In genomic region chr1:183841550-183841949, GRCh38 we compare ENCODE assay signal across 10 cellular contexts. TPM values are rescaled to one million over a fixed set of nuclear protein-coding genes. Genes with fewer than 3 reads are reported as not detected.
DNase-seq lines count a peak whose midpoint lies in the region; ATAC-seq lines count a peak whose summit lies in the region.
"Had no signal": no experiment of that assay in that cellular context is flagged by ENCODE, and none has a peak within 500 bp of the region (broad histone marks: within the 10 kb centered on the region; RNA-seq: fewer than 3 reads in every experiment).

No MANE protein-coding gene starts in this region.

- ATAC-seq in activated T-cell treated with anti-CD3 and anti-CD28 coated beads, Interleukin-2, amount 50 U/mL, for 72 hours (replicated peaks in 1 of 2) = peak; percentile 83 to 87
- peak; percentile 41 for ATAC-seq in HG02840 (IDR thresholded peaks at IDR 0.05; ENCODE audit: low FRiP score, unreplicated experiment)
- peak; percentile 17 to 41 for ATAC-seq in stimulated activated naive B cell treated with anti-CD40 and anti-IgM and Interleukin-4, amounts not matched to agents 10 μg/mL and 1 μg/mL and 100 μg/mL, for 72 hours (replicated peaks)
- ATAC-seq: WTC11 had no signal

- peaks cover 0 to 1% of the 10 kb centered on the region in 2 donors for H3K36me3 Mint-ChIP-seq in activated T-cell treated with anti-CD3 and anti-CD28 coated beads, Interleukin-2, amount 50 U/mL, for 72 hours (ENCODE audit: insufficient read depth in 2 of 2)
- H3K36me3 Mint-ChIP-seq in activated naive CD8-positive, alpha-beta T cell = peaks cover 3% of the 10 kb centered on the region
- H3K36me3 Mint-ChIP-seq in stimulated activated naive B cell treated with anti-CD40 and anti-IgM and Interleukin-4, amounts not matched to agents 10 μg/mL and 1 μg/mL and 100 μg/mL, for 72 hours = peaks cover 2 to 9% of the 10 kb centered on the region in 2 donors
- H3K36me3 Mint-ChIP-seq: WTC11 had no signal

- H3K9me3 Mint-ChIP-seq in activated T-cell treated with anti-CD3 and anti-CD28 coated beads, Interleukin-2, amount 50 U/mL, for 72 hours = no peaks in the 10 kb centered on the region
- no peaks in the 10 kb centered on the region for H3K9me3 Mint-ChIP-seq in activated naive CD8-positive, alpha-beta T cell (ENCODE audit: low read depth)
- peaks cover 0 to 5% of the 10 kb centered on the region in 2 donors for H3K9me3 Mint-ChIP-seq in stimulated activated naive B cell treated with anti-CD40 and anti-IgM and Interleukin-4, amounts not matched to agents 10 μg/mL and 1 μg/mL and 100 μg/mL, for 72 hours
- H3K9me3 Mint-ChIP-seq: WTC11 had no signal

- no peak for DNase-seq in activated T-cell treated with anti-CD3 and anti-CD28 coated beads, Interleukin-2, amount 50 U/mL, for 72 hours
- no peak for DNase-seq in activated T-cell treated with anti-CD3 and anti-CD28 coated beads, Interleukin-2, amount 50 U/mL, for 48 hours
- DNase-seq in stimulated activated naive B cell treated with anti-CD40 and anti-IgM and Interleukin-4, amounts not matched to agents 10 μg/mL and 1 μg/mL and 100 μg/mL, for 72 hours = no peak
- DNase-seq in CD1c-positive myeloid dendritic cell (ENCODE audit: extremely low spot score) (no peak), NCI-H2227 (lab: John Stamatoyannopoulos, UW; ENCODE audit: unreplicated experiment) (no peak), midbrain (lab: John Stamatoyannopoulos, UW) (no peak)

- peak overlapping the region; percentile 96 for H3K27ac Mint-ChIP-seq in activated T-cell treated with anti-CD3 and anti-CD28 coated beads, Interleukin-2, amount 50 U/mL, for 72 hours
- H3K27ac Mint-ChIP-seq in activated naive CD8-positive, alpha-beta T cell = peak overlapping the region; percentile 67
- H3K27ac Mint-ChIP-seq in stimulated activated naive B cell treated with anti-CD40 and anti-IgM and Interleukin-4, amounts not matched to agents 10 μg/mL and 1 μg/mL and 100 μg/mL, for 72 hours = peak overlapping the region; percentile 97
- H3K27ac Mint-ChIP-seq: B cell, WTC11 had no signal

- peak overlapping the region; percentile 74 to 94 for H3K4me3 Mint-ChIP-seq in activated T-cell treated with anti-CD3 and anti-CD28 coated beads, Interleukin-2, amount 50 U/mL, for 72 hours
- H3K4me3 Mint-ChIP-seq in activated naive CD8-positive, alpha-beta T cell = peak overlapping the region; percentile 3
- peak overlapping the region; percentile 50 to 71 for H3K4me3 Mint-ChIP-seq in stimulated activated naive B cell treated with anti-CD40 and anti-IgM and Interleukin-4, amounts not matched to agents 10 μg/mL and 1 μg/mL and 100 μg/mL, for 72 hours
- H3K4me3 Mint-ChIP-seq: WTC11 had no signal

- peaks cover 33% of the 10 kb centered on the region for H3K4me1 Mint-ChIP-seq in activated T-cell treated with anti-CD3 and anti-CD28 coated beads, Interleukin-2, amount 50 U/mL, for 72 hours (ENCODE audit: low read depth)
- H3K4me1 Mint-ChIP-seq in activated naive CD8-positive, alpha-beta T cell (ENCODE audit: low read depth) = peaks cover 15% of the 10 kb centered on the region
- peaks cover 17 to 38% of the 10 kb centered on the region in 2 donors for H3K4me1 Mint-ChIP-seq in stimulated activated naive B cell treated with anti-CD40 and anti-IgM and Interleukin-4, amounts not matched to agents 10 μg/mL and 1 μg/mL and 100 μg/mL, for 72 hours

- H3K27me3 Mint-ChIP-seq in activated T-cell treated with anti-CD3 and anti-CD28 coated beads, Interleukin-2, amount 50 U/mL, for 72 hours (ENCODE audit: low read depth) = no peaks in the 10 kb centered on the region
- H3K27me3 Mint-ChIP-seq in activated naive CD8-positive, alpha-beta T cell = no peaks in the 10 kb centered on the region
- no peaks in the 10 kb centered on the region for H3K27me3 Mint-ChIP-seq in stimulated activated naive B cell treated with anti-CD40 and anti-IgM and Interleukin-4, amounts not matched to agents 10 μg/mL and 1 μg/mL and 100 μg/mL, for 72 hours
- H3K27me3 Mint-ChIP-seq: B cell had no signal

RNA-seq across cellular contexts. Expression of gene RGL1, which starts 36.6 kb away (rescaled TPM):
- 1 to 10 TPM; 1.7 to 2.2 TPM for total RNA-seq in activated T-cell treated with anti-CD3 and anti-CD28 coated beads, Interleukin-2, amount 50 U/mL, for 72 hours

Comparison
In these comparisons a context has a peak if more than half of its experiments do, and no peak if none do; other contexts are left out.
1. ATAC-seq: peak in every context shown above with its lines; median percentile 85 in activated T-cell treated with anti-CD3 and anti-CD28 coated beads, Interleukin-2, amount 50 U/mL, for 72 hours; 41 in HG02840; 29 in stimulated activated naive B cell treated with anti-CD40 and anti-IgM and Interleukin-4, amounts not matched to agents 10 μg/mL and 1 μg/mL and 100 μg/mL, for 72 hours.
2. H3K4me3 Mint-ChIP-seq: peak in every context shown above with its lines; median percentile 84 in activated T-cell treated with anti-CD3 and anti-CD28 coated beads, Interleukin-2, amount 50 U/mL, for 72 hours; 60 in stimulated activated naive B cell treated with anti-CD40 and anti-IgM and Interleukin-4, amounts not matched to agents 10 μg/mL and 1 μg/mL and 100 μg/mL, for 72 hours; 3 in activated naive CD8-positive, alpha-beta T cell.